In the genomic region with DNA sequence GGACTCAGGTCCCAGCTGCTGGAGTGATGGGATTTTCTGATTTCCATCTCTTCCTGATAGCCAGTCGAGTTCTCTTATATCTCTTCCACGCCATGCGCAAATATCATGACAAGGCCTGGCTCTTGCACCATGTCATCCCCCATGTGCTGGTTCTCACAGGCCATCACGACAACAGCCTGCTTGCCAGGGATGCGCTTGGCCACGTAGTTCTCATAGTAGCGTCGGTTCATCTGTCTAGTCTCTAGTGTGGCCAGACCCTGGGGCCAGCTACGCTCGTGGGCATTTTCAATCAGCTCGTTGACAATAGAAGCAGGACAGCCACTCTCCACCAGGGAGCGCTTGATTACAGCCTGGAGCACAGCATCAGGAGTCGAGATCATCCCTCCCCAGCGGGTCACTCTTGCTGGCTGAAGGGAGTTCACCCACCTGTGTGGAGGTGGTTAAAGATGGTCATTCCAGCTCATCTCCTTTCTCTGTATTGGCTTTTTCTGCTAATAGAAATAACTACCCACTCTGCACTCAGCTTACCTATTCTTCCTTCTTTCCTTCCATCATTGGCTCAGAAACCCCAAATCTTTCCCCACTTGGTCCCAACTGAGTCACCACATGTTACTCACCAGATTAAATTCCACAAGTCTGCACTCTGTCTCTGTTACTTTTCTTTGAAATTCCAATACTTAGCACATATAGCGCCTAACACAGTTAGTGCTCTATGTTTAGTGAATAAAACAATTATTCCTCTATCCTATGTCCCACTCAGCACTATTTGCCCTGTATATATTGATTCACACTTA, we compare ENCODE assay signal across 8 cellular contexts. TPM values are rescaled to one million over a fixed set of nuclear protein-coding genes. Genes with fewer than 3 reads are reported as not detected.
A peak's percentile ranks its signal among the peaks of the same experiment; 100 is the strongest.
DNase-seq lines count a peak whose midpoint lies in the region; ATAC-seq, FAIRE-seq and TF ChIP-seq lines count a peak whose summit lies in the region.

No MANE protein-coding gene starts in this region.

- no peak for TF ChIP-seq EP300 in tibial nerve (IDR thresholded peaks at IDR 0.05)

- H3K4me1 ChIP-seq in BE2C (no peaks in the 10 kb centered on the region), SJCRH30 (no peaks in the 10 kb centered on the region), liver (ENCODE audit: control insufficient read depth in 4 of 4, insufficient read depth in 4 of 4, low read length in 3 of 4) (peaks cover 0 to 7% (median 2%) of the 10 kb centered on the region in 4 donors), tibial nerve (peaks cover 0 to 6% (median 0%) of the 10 kb centered on the region in 4 donors)

- H3K36me3 ChIP-seq in BE2C = peaks cover 30% of the 10 kb centered on the region
- H3K36me3 ChIP-seq in SJCRH30 = peaks cover 18% of the 10 kb centered on the region
- H3K36me3 ChIP-seq in bronchial epithelial cell (ENCODE audit: control insufficient read depth, insufficient read depth, low read length) = peaks cover 28% of the 10 kb centered on the region
- H3K36me3 ChIP-seq in liver (ENCODE audit: control insufficient read depth in 4 of 4, insufficient read depth in 3 of 4, low read depth in 1 of 4, low read length in 3 of 4) = peaks cover 8 to 48% (median 35%) of the 10 kb centered on the region in 4 donors
- H3K36me3 ChIP-seq in tibial nerve = peaks cover 0 to 68% (median 36%) of the 10 kb centered on the region in 3 donors

- TF ChIP-seq POLR2A in tibial nerve (IDR thresholded peaks at IDR 0.05) = no peak

- FAIRE-seq in bronchial epithelial cell (lab: Jason Lieb, UNC) = no peak

- TF ChIP-seq CTCF in BE2C (IDR thresholded peaks at IDR 0.05; ENCODE audit: low read depth, low read length) (peak; percentile 87), bronchial epithelial cell (IDR thresholded peaks at IDR 0.05; ENCODE audit: insufficient read depth, low read length, severe bottlenecking) (peak; percentile 78), liver (IDR thresholded peaks at IDR 0.05; ENCODE audit: low read depth, low read length, missing input control) (peak; percentile 55), tibial nerve (IDR thresholded peaks at IDR 0.05) (peak; percentile 35 to 56 (median 51))

- no peak overlapping the region for H3K9ac ChIP-seq in liver (ENCODE audit: low read depth in 1 of 2, low read length in 2 of 2)

- H3K4me3 ChIP-seq in BE2C (ENCODE audit: low read depth, low read length) (no peak overlapping the region), SJCRH30 (no peak overlapping the region), bronchial epithelial cell (ENCODE audit: low read depth, low read length) (no peak overlapping the region), liver (ENCODE audit: low read depth in 1 of 3, low read length in 3 of 3) (no peak overlapping the region), tibial nerve (no peak overlapping the region)

- H3K9me3 ChIP-seq in BE2C = no peaks in the 10 kb centered on the region
- H3K9me3 ChIP-seq in SJCRH30 (replicated peaks) = no peaks in the 10 kb centered on the region
- H3K9me3 ChIP-seq in liver (ENCODE audit: control insufficient read depth in 4 of 4, low read length in 3 of 4) = no peaks in the 10 kb centered on the region
- H3K9me3 ChIP-seq in tibial nerve = no peaks in the 10 kb centered on the region

- TF ChIP-seq RAD21 in liver (IDR thresholded peaks at IDR 0.05) = peak; percentile 73 to 88

- H3K27ac ChIP-seq in SJCRH30 (no peak overlapping the region), liver (ENCODE audit: low read depth in 1 of 2, low read length in 2 of 2) (peak overlapping the region in 1 of 2 donors; percentile 7), tibial nerve (peak overlapping the region in 1 of 4 donors; percentile 29)

- ATAC-seq in GM18868 (IDR thresholded peaks at IDR 0.05; ENCODE audit: unreplicated experiment) = peak; percentile 53
- ATAC-seq in HG02798 (IDR thresholded peaks at IDR 0.05; ENCODE audit: poor library complexity, unreplicated experiment) = no peak
- ATAC-seq in HG03095 (IDR thresholded peaks at IDR 0.05; ENCODE audit: unreplicated experiment) = no peak

- DNase-seq in BE2C (peak; percentile 79), SJCRH30 (peak; percentile 50 to 59), bronchial epithelial cell (ENCODE audit: low read depth) (peak; percentile 59), tibial nerve (ENCODE audit: low spot score in 2 of 2) (peak; percentile 28 to 72)

- H3K27me3 ChIP-seq in BE2C (no peaks in the 10 kb centered on the region), SJCRH30 (no peaks in the 10 kb centered on the region), bronchial epithelial cell (ENCODE audit: control insufficient read depth, insufficient read depth, low read length) (no peaks in the 10 kb centered on the region), liver (ENCODE audit: control insufficient read depth in 4 of 4, insufficient read depth in 4 of 4, low read length in 3 of 4) (no peaks in the 10 kb centered on the region), tibial nerve (no peaks in the 10 kb centered on the region)

- WGBS in liver = 67% methylated on average over 15 of the region's 15 CpGs
- WGBS in tibial nerve, 2 donors = 45 to 49% methylated on average over 15 of the region's 15 CpGs

TF ChIP-seq in liver, 16 proteins besides CTCF, POLR2A, EP300 and RAD21:
- peak in 1 of 2 donors; percentile 15 for TF ChIP-seq RXRA (IDR thresholded peaks at IDR 0.05)
- TF ChIP-seq, protein P1, sequence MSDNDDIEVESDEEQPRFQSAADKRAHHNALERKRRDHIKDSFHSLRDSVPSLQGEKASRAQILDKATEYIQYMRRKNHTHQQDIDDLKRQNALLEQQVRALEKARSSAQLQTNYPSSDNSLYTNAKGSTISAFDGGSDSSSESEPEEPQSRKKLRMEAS (IDR thresholded peaks at IDR 0.05) = no peak

RNA-seq across cellular contexts. Expression of a gene that starts 15.2 kb away (rescaled TPM):
- polyA plus RNA-seq in BE2C (2012; ENCODE audit: insufficient read depth, insufficient read length, low read depth) = 82.7 TPM
- total RNA-seq in SJCRH30 (2014; rRNA removed; shearing (Covaris generic)) = 24.3 and 25.7 TPM in 2 replicates
- total RNA-seq in bronchial epithelial cell = 102 and 158 TPM in 2 replicates
- total RNA-seq in liver = 10 to 100 TPM; 22.1 to 31.8 TPM
- polyA plus RNA-seq in liver = 10 to 100 TPM in 1 of 2 donors, 1 to 10 TPM in 1; 7.6 to 11.5 TPM
- total RNA-seq in tibial nerve = 10 to 100 TPM; 50.0 to 81.6 (median 62.0) TPM

RNA-seq across cellular contexts. Expression of a gene that starts 17.3 kb away (rescaled TPM):
- 57.8 TPM for polyA plus RNA-seq in BE2C (2012; ENCODE audit: insufficient read depth, insufficient read length, low read depth)
- total RNA-seq in SJCRH30 (2014; rRNA removed; shearing (Covaris generic)) = 57.3 and 60.9 TPM in 2 replicates
- 14.0 and 20.4 TPM in 2 replicates for total RNA-seq in bronchial epithelial cell
- total RNA-seq in liver = 10 to 100 TPM; 20.5 to 24.6 TPM
- 10 to 100 TPM; 12.8 to 24.8 TPM for polyA plus RNA-seq in liver
- total RNA-seq in tibial nerve = 100 to 1,000 TPM; 104 to 139 (median 117) TPM

RNA-seq across cellular contexts. Expression of a gene that starts 17.6 kb away (rescaled TPM):
- polyA plus RNA-seq in BE2C (2012; ENCODE audit: insufficient read depth, insufficient read length, low read depth) = 147 TPM
- 43.2 and 46.5 TPM in 2 replicates for total RNA-seq in SJCRH30 (2014; rRNA removed; shearing (Covaris generic))
- total RNA-seq in bronchial epithelial cell = 25.3 and 40.5 TPM in 2 replicates
- total RNA-seq in liver = 10 to 100 TPM; 10.8 to 13.1 TPM
- polyA plus RNA-seq in liver = 10 to 100 TPM; 12.1 to 14.5 TPM
- total RNA-seq in tibial nerve = 10 to 100 TPM; 15.1 to 41.7 (median 24.6) TPM

RNA-seq across cellular contexts. Expression of a gene that starts 23.3 kb away (rescaled TPM):
- polyA plus RNA-seq in BE2C (2012; ENCODE audit: insufficient read depth, insufficient read length, low read depth) = 0.60 TPM
- not detected in 2 replicates for total RNA-seq in SJCRH30 (2014; rRNA removed; shearing (Covaris generic))
- total RNA-seq in bronchial epithelial cell (0.13 and 0.26 TPM in 2 replicates), liver (100 to 1,000 TPM; 157 to 195 TPM), tibial nerve (1 to 10 TPM in 1 of 4 donors, not detected in 3; 1.5 TPM)
- 100 to 1,000 TPM; 125 to 126 TPM for polyA plus RNA-seq in liver

RNA-seq across cellular contexts. Expression of a gene that starts 48.4 kb away (rescaled TPM):
- 1,641 TPM for polyA plus RNA-seq in BE2C (2012; ENCODE audit: insufficient read depth, insufficient read length, low read depth)
- total RNA-seq in SJCRH30 (2014; rRNA removed; shearing (Covaris generic)) = 564 and 633 TPM in 2 replicates
- total RNA-seq in bronchial epithelial cell (590 and 1,212 TPM in 2 replicates), liver (100 to 1,000 TPM; 298 to 482 TPM), tibial nerve (1,000 to 10,000 TPM; 1,194 to 1,879 (median 1,515) TPM)
- 100 to 1,000 TPM; 766 to 975 TPM for polyA plus RNA-seq in liver
